Comparison of ENCODE assay signal across 15 cellular contexts in genomic region chr4:81380364-81380853, GRCh38.
"Had no signal": no experiment of that assay in that cellular context is flagged by ENCODE, and none has a peak within 500 bp of the region (broad histone marks: within the 10 kb centered on the region; RNA-seq: fewer than 3 reads in every experiment).

No MANE protein-coding gene starts in this region.

- H3K9me3 Mint-ChIP-seq: activated naive CD8-positive, alpha-beta T cell treated with anti-CD3 and anti-CD28 coated beads for 36 hours; endodermal cell; natural killer cell had no signal

- H3K27ac Mint-ChIP-seq: activated CD8-positive, alpha-beta memory T cell treated with anti-CD3 and anti-CD28 coated beads, Interleukin-2, amount 10 ng/mL, durations not matched to agents 7 days and 5 days; activated naive CD8-positive, alpha-beta T cell treated with anti-CD3 and anti-CD28 coated beads for 36 hours; endodermal cell; natural killer cell had no signal

- H3K4me1 Mint-ChIP-seq: activated CD8-positive, alpha-beta memory T cell treated with anti-CD3 and anti-CD28 coated beads, Interleukin-2, amount 10 ng/mL, durations not matched to agents 7 days and 5 days; activated naive CD8-positive, alpha-beta T cell treated with anti-CD3 and anti-CD28 coated beads for 36 hours; natural killer cell had no signal

- H3K36me3 Mint-ChIP-seq: activated CD8-positive, alpha-beta memory T cell treated with anti-CD3 and anti-CD28 coated beads, Interleukin-2, amount 10 ng/mL, durations not matched to agents 7 days and 5 days; activated naive CD8-positive, alpha-beta T cell treated with anti-CD3 and anti-CD28 coated beads for 36 hours; natural killer cell had no signal

- H3K9me3 ChIP-seq: mucosa of descending colon, testis had no signal

- H3K4me3 ChIP-seq: mucosa of descending colon, testis had no signal

- H3K27me3 ChIP-seq: testis had no signal

- H3K27ac ChIP-seq: testis had no signal

- H3K4me1 ChIP-seq: testis had no signal

- H3K4me3 Mint-ChIP-seq: activated CD8-positive, alpha-beta memory T cell treated with anti-CD3 and anti-CD28 coated beads, Interleukin-2, amount 10 ng/mL, durations not matched to agents 7 days and 5 days; activated naive CD8-positive, alpha-beta T cell treated with anti-CD3 and anti-CD28 coated beads for 36 hours; endodermal cell; natural killer cell had no signal

- DNase-seq: activated CD4-positive, alpha-beta T cell treated with anti-CD3 and anti-CD28 coated beads, Interleukin-2, amount 50 U/mL, for 48 hours; activated CD8-positive, alpha-beta memory T cell treated with anti-CD3 and anti-CD28 coated beads, Interleukin-2, amount 10 ng/mL, durations not matched to agents 7 days and 5 days; activated gamma-delta T cell; activated naive CD8-positive, alpha-beta T cell treated with anti-CD3 and anti-CD28 coated beads for 36 hours; activated T-cell treated with anti-CD3 and anti-CD28 coated beads, Interleukin-2, amount 50 U/mL, for 48 hours; endodermal cell; erythroblast; left colon; mammary epithelial cell; mucosa of descending colon; natural killer cell; occipital lobe; stimulated activated CD4-positive, alpha-beta T cell treated with anti-CD3 and anti-CD28 coated beads, Interleukin-2, amount 100 ng/mL, for 48 hours; stimulated activated naive CD8-positive, alpha-beta T cell treated with anti-CD3 and anti-CD28 coated beads, Interleukin-15, Interleukin-2, amounts not matched to agents 100 U/mL and 50 U/mL, for 24 hours; testis had no signal
